In genomic region chr15:68205949-68206539, GRCh38 we compare ENCODE assay signal across 11 cellular contexts. TPM values are rescaled to one million over a fixed set of nuclear protein-coding genes. Genes with fewer than 3 reads are reported as not detected.
DNase-seq lines count a peak whose midpoint lies in the region; ATAC-seq lines count a peak whose summit lies in the region.
"Had no signal": no experiment of that assay in that cellular context is flagged by ENCODE, and none has a peak within 500 bp of the region (broad histone marks: within the 10 kb centered on the region; RNA-seq: fewer than 3 reads in every experiment).

No MANE protein-coding gene starts in this region.

- H3K4me3 ChIP-seq in H7 (ENCODE audit: insufficient read depth, low read depth, low read length) (no peak overlapping the region), right cardiac atrium (ENCODE audit: low read length) (no peak overlapping the region)

- H3K4me3 Mint-ChIP-seq in stimulated activated naive CD8-positive, alpha-beta T cell treated with anti-CD3 and anti-CD28 coated beads, Interleukin-15, amount 100 ng/mL, for 72 hours = no peak overlapping the region
- H3K4me3 Mint-ChIP-seq: central memory CD8-positive, alpha-beta T cell had no signal

- peaks cover 1% of the 10 kb centered on the region for H3K36me3 ChIP-seq in H7 (replicated peaks; ENCODE audit: control insufficient read depth, insufficient read depth, low read length)

- ATAC-seq in right cardiac atrium (peak; percentile 54 to 72), sciatic nerve (peak; percentile 74)
- no peak for ATAC-seq in stimulated activated naive CD8-positive, alpha-beta T cell treated with anti-CD3 and anti-CD28 coated beads, Interleukin-15, amount 100 ng/mL, for 72 hours

- H3K27me3 ChIP-seq in H7 (ENCODE audit: control insufficient read depth, insufficient read depth, low read length) (no peaks in the 10 kb centered on the region), right cardiac atrium (ENCODE audit: control insufficient read depth, insufficient read depth) (no peaks in the 10 kb centered on the region)

- H3K4me1 ChIP-seq in right cardiac atrium (ENCODE audit: control insufficient read depth, insufficient read depth, low read length) = peaks cover 5% of the 10 kb centered on the region

- peak overlapping the region in 1 of 2 donors; percentile 4 for H3K27ac Mint-ChIP-seq in stimulated activated naive CD8-positive, alpha-beta T cell treated with anti-CD3 and anti-CD28 coated beads, Interleukin-15, amount 100 ng/mL, for 72 hours

- peak; percentile 87 for DNase-seq in H7
- peak; percentile 87 for DNase-seq in SKM-1 treated with dmso at 0.1 percent for 144 hours (lab: John Stamatoyannopoulos, UW; ENCODE audit: unreplicated experiment)
- peak; percentile 72 to 88 (median 88) for DNase-seq in right cardiac atrium
- DNase-seq in sciatic nerve (ENCODE audit: low spot score) = peak; percentile 80
- DNase-seq in activated T-cell treated with anti-CD3 and anti-CD28 coated beads, Interleukin-2, amount 50 U/mL, for 48 hours = no peak
- DNase-seq in DMS53 (lab: John Stamatoyannopoulos, UW) = no peak
- no peak for DNase-seq in AG08395 (ENCODE audit: low spot score)
- DNase-seq in stimulated activated naive CD8-positive, alpha-beta T cell treated with anti-CD3 and anti-CD28 coated beads, Interleukin-15, amount 100 ng/mL, for 72 hours = no peak
- DNase-seq: activated CD4-positive, alpha-beta T cell treated with anti-CD3 and anti-CD28 coated beads for 4 hours; NCI-H1048 had no signal

- no peaks in the 10 kb centered on the region for H3K9me3 Mint-ChIP-seq in stimulated activated naive CD8-positive, alpha-beta T cell treated with anti-CD3 and anti-CD28 coated beads, Interleukin-15, amount 100 ng/mL, for 72 hours
- H3K9me3 Mint-ChIP-seq: central memory CD8-positive, alpha-beta T cell had no signal

- H3K4me1 Mint-ChIP-seq in stimulated activated naive CD8-positive, alpha-beta T cell treated with anti-CD3 and anti-CD28 coated beads, Interleukin-15, amount 100 ng/mL, for 72 hours = peaks cover 40% of the 10 kb centered on the region

- intact Hi-C loops in right cardiac atrium (cut with DNase I) (no loop called here), sciatic nerve (cut with DNase I) (no loop called here)

- 65% methylated on average over 14 of the region's 14 CpGs for WGBS in right cardiac atrium

- no peak overlapping the region for H3K27ac ChIP-seq in right cardiac atrium (ENCODE audit: low read length)

- H3K27me3 Mint-ChIP-seq in stimulated activated naive CD8-positive, alpha-beta T cell treated with anti-CD3 and anti-CD28 coated beads, Interleukin-15, amount 100 ng/mL, for 72 hours = no peaks in the 10 kb centered on the region
- H3K27me3 Mint-ChIP-seq: central memory CD8-positive, alpha-beta T cell had no signal

- no peaks in the 10 kb centered on the region for H3K9me3 ChIP-seq in right cardiac atrium (ENCODE audit: control insufficient read depth, low read length)

RNA-seq across cellular contexts. Expression of gene CALML4, which starts 0.9 kb away (rescaled TPM):
- total RNA-seq in H7 (2014; rRNA removed; shearing (Covaris generic)) = 5.6 and 7.4 TPM in 2 replicates
- 1 to 10 TPM; 1.5 to 2.3 (median 1.8) TPM for total RNA-seq in right cardiac atrium
- polyA plus RNA-seq in right cardiac atrium = 2.4 TPM
- 12.8 TPM for total RNA-seq in sciatic nerve

RNA-seq across cellular contexts. Expression of gene CLN6, which starts 23.5 kb away (rescaled TPM):
- 32.5 and 33.7 TPM in 2 replicates for total RNA-seq in H7 (2014; rRNA removed; shearing (Covaris generic))
- total RNA-seq in right cardiac atrium (1 to 10 TPM; 7.0 to 8.9 (median 7.7) TPM), sciatic nerve (15.0 TPM)
- 6.8 TPM for polyA plus RNA-seq in right cardiac atrium

Comparison
In these comparisons a context has a peak if more than half of its experiments do, and no peak if none do; other contexts are left out.
1. DNase-seq: peak in H7 (single experiment), SKM-1 treated with dmso at 0.1 percent for 144 hours (single experiment), right cardiac atrium (3 of 3) and sciatic nerve (single experiment); none in activated T-cell treated with anti-CD3 and anti-CD28 coated beads, Interleukin-2, amount 50 U/mL, for 48 hours (0 of 2), DMS53 (single experiment), AG08395 (single experiment) and stimulated activated naive CD8-positive, alpha-beta T cell treated with anti-CD3 and anti-CD28 coated beads, Interleukin-15, amount 100 ng/mL, for 72 hours (0 of 2).